1 cellular context compared by ENCODE assay signal in genomic region chr17:76071497-76072148, GRCh38.
TF ChIP-seq lines count a peak whose summit lies in the region.

No MANE protein-coding gene starts in this region.

TF ChIP-seq in K562, 482 proteins besides CTCF, POLR2A, EP300 and RAD21:
- TF ChIP-seq HMGXB4 (CRISPR knock-in tag; IDR thresholded peaks at IDR 0.05): 0 out of 2 replicates have a peak, but pooled peaks have one; percentile 13
- TF ChIP-seq SNIP1 (IDR thresholded peaks at IDR 0.05; ENCODE audit: low read depth): no peak
- TF ChIP-seq ELF1 (tag; IDR thresholded peaks at IDR 0.05): peak; percentile 49
- no peak for TF ChIP-seq CTBP1 (IDR thresholded peaks at IDR 0.05; ENCODE audit: borderline replicate concordance)
- TF ChIP-seq, protein P1, sequence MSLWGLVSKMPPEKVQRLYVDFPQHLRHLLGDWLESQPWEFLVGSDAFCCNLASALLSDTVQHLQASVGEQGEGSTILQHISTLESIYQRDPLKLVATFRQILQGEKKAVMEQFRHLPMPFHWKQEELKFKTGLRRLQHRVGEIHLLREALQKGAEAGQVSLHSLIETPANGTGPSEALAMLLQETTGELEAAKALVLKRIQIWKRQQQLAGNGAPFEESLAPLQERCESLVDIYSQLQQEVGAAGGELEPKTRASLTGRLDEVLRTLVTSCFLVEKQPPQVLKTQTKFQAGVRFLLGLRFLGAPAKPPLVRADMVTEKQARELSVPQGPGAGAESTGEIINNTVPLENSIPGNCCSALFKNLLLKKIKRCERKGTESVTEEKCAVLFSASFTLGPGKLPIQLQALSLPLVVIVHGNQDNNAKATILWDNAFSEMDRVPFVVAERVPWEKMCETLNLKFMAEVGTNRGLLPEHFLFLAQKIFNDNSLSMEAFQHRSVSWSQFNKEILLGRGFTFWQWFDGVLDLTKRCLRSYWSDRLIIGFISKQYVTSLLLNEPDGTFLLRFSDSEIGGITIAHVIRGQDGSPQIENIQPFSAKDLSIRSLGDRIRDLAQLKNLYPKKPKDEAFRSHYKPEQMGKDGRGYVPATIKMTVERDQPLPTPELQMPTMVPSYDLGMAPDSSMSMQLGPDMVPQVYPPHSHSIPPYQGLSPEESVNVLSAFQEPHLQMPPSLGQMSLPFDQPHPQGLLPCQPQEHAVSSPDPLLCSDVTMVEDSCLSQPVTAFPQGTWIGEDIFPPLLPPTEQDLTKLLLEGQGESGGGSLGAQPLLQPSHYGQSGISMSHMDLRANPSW (CRISPR knock-in tag; IDR thresholded peaks at IDR 0.05): peak; percentile 77
- TF ChIP-seq BMI1 (IDR thresholded peaks at IDR 0.05; ENCODE audit: low read length): no peak
- TF ChIP-seq SIN3A (IDR thresholded peaks at IDR 0.05; ENCODE audit: borderline replicate concordance in 2 of 2, control insufficient read depth in 1 of 2, low read depth in 2 of 2, low read length in 2 of 2): peak in 1 of 2 experiments; percentile 35; a peak in 1 of 4 replicates
- no peak for TF ChIP-seq ZNF780A (CRISPR knock-in tag; IDR thresholded peaks at IDR 0.05)
- TF ChIP-seq, protein P2, sequence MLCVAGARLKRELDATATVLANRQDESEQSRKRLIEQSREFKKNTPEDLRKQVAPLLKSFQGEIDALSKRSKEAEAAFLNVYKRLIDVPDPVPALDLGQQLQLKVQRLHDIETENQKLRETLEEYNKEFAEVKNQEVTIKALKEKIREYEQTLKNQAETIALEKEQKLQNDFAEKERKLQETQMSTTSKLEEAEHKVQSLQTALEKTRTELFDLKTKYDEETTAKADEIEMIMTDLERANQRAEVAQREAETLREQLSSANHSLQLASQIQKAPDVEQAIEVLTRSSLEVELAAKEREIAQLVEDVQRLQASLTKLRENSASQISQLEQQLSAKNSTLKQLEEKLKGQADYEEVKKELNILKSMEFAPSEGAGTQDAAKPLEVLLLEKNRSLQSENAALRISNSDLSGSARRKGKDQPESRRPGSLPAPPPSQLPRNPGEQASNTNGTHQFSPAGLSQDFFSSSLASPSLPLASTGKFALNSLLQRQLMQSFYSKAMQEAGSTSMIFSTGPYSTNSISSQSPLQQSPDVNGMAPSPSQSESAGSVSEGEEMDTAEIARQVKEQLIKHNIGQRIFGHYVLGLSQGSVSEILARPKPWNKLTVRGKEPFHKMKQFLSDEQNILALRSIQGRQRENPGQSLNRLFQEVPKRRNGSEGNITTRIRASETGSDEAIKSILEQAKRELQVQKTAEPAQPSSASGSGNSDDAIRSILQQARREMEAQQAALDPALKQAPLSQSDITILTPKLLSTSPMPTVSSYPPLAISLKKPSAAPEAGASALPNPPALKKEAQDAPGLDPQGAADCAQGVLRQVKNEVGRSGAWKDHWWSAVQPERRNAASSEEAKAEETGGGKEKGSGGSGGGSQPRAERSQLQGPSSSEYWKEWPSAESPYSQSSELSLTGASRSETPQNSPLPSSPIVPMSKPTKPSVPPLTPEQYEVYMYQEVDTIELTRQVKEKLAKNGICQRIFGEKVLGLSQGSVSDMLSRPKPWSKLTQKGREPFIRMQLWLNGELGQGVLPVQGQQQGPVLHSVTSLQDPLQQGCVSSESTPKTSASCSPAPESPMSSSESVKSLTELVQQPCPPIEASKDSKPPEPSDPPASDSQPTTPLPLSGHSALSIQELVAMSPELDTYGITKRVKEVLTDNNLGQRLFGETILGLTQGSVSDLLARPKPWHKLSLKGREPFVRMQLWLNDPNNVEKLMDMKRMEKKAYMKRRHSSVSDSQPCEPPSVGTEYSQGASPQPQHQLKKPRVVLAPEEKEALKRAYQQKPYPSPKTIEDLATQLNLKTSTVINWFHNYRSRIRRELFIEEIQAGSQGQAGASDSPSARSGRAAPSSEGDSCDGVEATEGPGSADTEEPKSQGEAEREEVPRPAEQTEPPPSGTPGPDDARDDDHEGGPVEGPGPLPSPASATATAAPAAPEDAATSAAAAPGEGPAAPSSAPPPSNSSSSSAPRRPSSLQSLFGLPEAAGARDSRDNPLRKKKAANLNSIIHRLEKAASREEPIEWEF (CRISPR knock-in tag; IDR thresholded peaks at IDR 0.05): no peak
- peak; percentile 67 for TF ChIP-seq CHD1 (IDR thresholded peaks at IDR 0.05; ENCODE audit: low read length)
- no peak for TF ChIP-seq ZBTB9 (CRISPR knock-in tag; IDR thresholded peaks at IDR 0.05)
- TF ChIP-seq TCF7L2 (IDR thresholded peaks at IDR 0.05; ENCODE audit: low read depth, low read length): no peak
- no peak for TF ChIP-seq MCM3 (IDR thresholded peaks at IDR 0.05)
- TF ChIP-seq BCL6 (CRISPR knock-in tag; IDR thresholded peaks at IDR 0.05): no peak
- TF ChIP-seq MAFG (tag; conservative IDR thresholded peaks at IDR 0.05): no peak
- no peak for TF ChIP-seq WHSC1 (IDR thresholded peaks at IDR 0.05; ENCODE audit: low read length)
- TF ChIP-seq NCOA6 (IDR thresholded peaks at IDR 0.05): 0 out of 2 replicates have a peak, but pooled peaks have one; percentile 38
- TF ChIP-seq DDX20 (tag; IDR thresholded peaks at IDR 0.05; ENCODE audit: low read depth): no peak
